ENCODE assay signal across 23 cellular contexts in genomic region chr9:126839301-126839700, GRCh38. TPM values are rescaled to one million over a fixed set of nuclear protein-coding genes. Genes with fewer than 3 reads are reported as not detected.
DNase-seq lines count a peak whose midpoint lies in the region; ATAC-seq and TF ChIP-seq lines count a peak whose summit lies in the region.
"Had no signal": no experiment of that assay in that cellular context is flagged by ENCODE, and none has a peak within 500 bp of the region (broad histone marks: within the 10 kb centered on the region; RNA-seq: fewer than 3 reads in every experiment).

No MANE protein-coding gene starts in this region.

- CTCF ChIA-PET in MCF 10A (lab: Yijun Ruan, JAX), result no interaction called here

- H3K27me3 ChIP-seq in breast epithelium, result no peaks in the 10 kb centered on the region
- no peaks in the 10 kb centered on the region for H3K27me3 ChIP-seq in esophagus squamous epithelium

- H3K36me3 ChIP-seq in breast epithelium (no peaks in the 10 kb centered on the region), esophagus squamous epithelium (peaks cover 0 to 48% (median 3%) of the 10 kb centered on the region in 3 donors)

- H3K36me3 Mint-ChIP-seq in MCF 10A (ENCODE audit: insufficient read depth, unreplicated experiment) (peaks cover 63% of the 10 kb centered on the region), progenitor cell of endocrine pancreas (ENCODE audit: insufficient read depth) (peaks cover 10% of the 10 kb centered on the region)

- no TSS peak for BruUV-seq in MCF 10A (replicated peaks; lab: Mats Ljungman, UMichigan)

- H3K4me3 Mint-ChIP-seq in MCF 10A (ENCODE audit: unreplicated experiment) (no peak overlapping the region), progenitor cell of endocrine pancreas (ENCODE audit: low read depth) (no peak overlapping the region)
- H3K4me3 Mint-ChIP-seq: activated CD4-positive, alpha-beta memory T cell treated with anti-CD3 and anti-CD28 coated beads for 36 hours; activated naive CD4-positive, alpha-beta T cell treated with anti-CD3 and anti-CD28 coated beads for 36 hours; B cell had no signal

- peak; percentile 23 for ATAC-seq in HG02885 (IDR thresholded peaks at IDR 0.05; ENCODE audit: poor library complexity, unreplicated experiment)
- ATAC-seq: SK-N-SH treated with all-trans-retinoic acid at 6 μM for 48 hours had no signal

- H3K4me1 Mint-ChIP-seq in MCF 10A (ENCODE audit: insufficient read depth, unreplicated experiment) (peaks cover 28% of the 10 kb centered on the region), progenitor cell of endocrine pancreas (ENCODE audit: low read depth) (peaks cover 22% of the 10 kb centered on the region)

- peaks cover 0 to 7% of the 10 kb centered on the region in 2 donors for H3K4me1 ChIP-seq in breast epithelium
- H3K4me1 ChIP-seq in esophagus squamous epithelium, result peaks cover 6 to 27% (median 11%) of the 10 kb centered on the region in 3 donors

- POLR2A ChIA-PET in MCF 10A (lab: Yijun Ruan, JAX), result interaction anchor here (0.7 to 1.9 kb wide), 5 partner anchors 10 to 33 kb away, joined by 3 to 4 read pairs (median 3); no protein-coding TSS in a partner anchor

- intact Hi-C loops in breast epithelium (cut with DNase I; ENCODE audit: low total_unique reads), result no loop called here
- intact Hi-C loops in MCF 10A (cut with micrococcal nuclease), result no loop called here
- intact Hi-C loops in esophagus squamous epithelium (cut with DNase I), result no loop called here

- H3K4me3 ChIP-seq in breast epithelium (no peak overlapping the region), esophagus squamous epithelium (no peak overlapping the region)
- H3K4me3 ChIP-seq: lung, psoas muscle had no signal

- TF ChIP-seq CTCF in breast epithelium (IDR thresholded peaks at IDR 0.05) (no peak), MCF 10A (IDR thresholded peaks at IDR 0.05; ENCODE audit: unreplicated experiment) (no peak), progenitor cell of endocrine pancreas (IDR thresholded peaks at IDR 0.05; ENCODE audit: unreplicated experiment) (no peak), esophagus squamous epithelium (IDR thresholded peaks at IDR 0.05) (no peak)

- H3K27ac Mint-ChIP-seq in MCF 10A (ENCODE audit: low read depth, unreplicated experiment) (no peak overlapping the region), progenitor cell of endocrine pancreas (no peak overlapping the region)
- H3K27ac Mint-ChIP-seq: activated naive CD4-positive, alpha-beta T cell treated with anti-CD3 and anti-CD28 coated beads for 36 hours; B cell had no signal

- H3K27ac ChIP-seq in breast epithelium, result peak overlapping the region; percentile 74 to 83
- H3K27ac ChIP-seq in cingulate gyrus (ENCODE audit: low read depth, low read length), result peak overlapping the region; percentile 35
- peak overlapping the region; percentile 60 for H3K27ac ChIP-seq in substantia nigra (ENCODE audit: low read depth, low read length, poor library complexity, severe bottlenecking)
- H3K27ac ChIP-seq in esophagus squamous epithelium, result no peak overlapping the region
- H3K27ac ChIP-seq: KMS-11, psoas muscle had no signal

- 84 to 86% methylated on average over 2 to 7 of the region's 8 CpGs for WGBS in esophagus squamous epithelium, 2 donors

- no peaks in the 10 kb centered on the region for H3K27me3 Mint-ChIP-seq in MCF 10A (ENCODE audit: insufficient read depth, unreplicated experiment)
- H3K27me3 Mint-ChIP-seq in progenitor cell of endocrine pancreas, result no peaks in the 10 kb centered on the region
- H3K27me3 Mint-ChIP-seq: activated CD4-positive, alpha-beta memory T cell treated with anti-CD3 and anti-CD28 coated beads for 36 hours; B cell had no signal

- H3K9me3 Mint-ChIP-seq in MCF 10A (ENCODE audit: unreplicated experiment) (no peaks in the 10 kb centered on the region), progenitor cell of endocrine pancreas (ENCODE audit: low read depth) (no peaks in the 10 kb centered on the region)
- H3K9me3 Mint-ChIP-seq: activated CD4-positive, alpha-beta memory T cell treated with anti-CD3 and anti-CD28 coated beads for 36 hours; activated naive CD4-positive, alpha-beta T cell treated with anti-CD3 and anti-CD28 coated beads for 36 hours had no signal

- DNase-seq in breast epithelium (ENCODE audit: low spot score in 2 of 2) (no peak), MCF 10A (ENCODE audit: unreplicated experiment) (no peak), substantia nigra (lab: John Stamatoyannopoulos, UW) (no peak), COLO829 (ENCODE audit: low spot score) (no peak), progenitor cell of endocrine pancreas (ENCODE audit: low spot score, unreplicated experiment) (no peak), esophagus squamous epithelium (lab: John Stamatoyannopoulos, UW) (no peak)
- DNase-seq: activated naive CD4-positive, alpha-beta T cell treated with anti-CD3 and anti-CD28 coated beads for 36 hours; caudate nucleus; HCEC 1CT; kidney; NCI-H1436 treated with DMSO at 0.1 percent for 48 hours; NCI-H2107; NCI-H446 treated with DMSO at 0.1 percent for 48 hours; psoas muscle; stimulated activated CD8-positive, alpha-beta memory T cell treated with anti-CD3 and anti-CD28 coated beads, Interleukin-4, amount 100 ng/mL, for 48 hours; T1000 had no signal

- H3K9me3 ChIP-seq in breast epithelium, result no peaks in the 10 kb centered on the region
- H3K9me3 ChIP-seq in esophagus squamous epithelium, result no peaks in the 10 kb centered on the region
- H3K9me3 ChIP-seq: psoas muscle had no signal

- no peak for TF ChIP-seq POLR2A in breast epithelium (IDR thresholded peaks at IDR 0.05)
- TF ChIP-seq POLR2A in esophagus squamous epithelium (IDR thresholded peaks at IDR 0.05), result no peak

RNA-seq across cellular contexts. Expression of gene ZBTB34, which starts 21.1 kb away (rescaled TPM):
- total RNA-seq in breast epithelium (10 to 100 TPM in 2 of 3 donors, 1 to 10 TPM in 1; 9.2 to 13.9 (median 12.2) TPM), MCF 10A (2022) (4.6 and 6.9 TPM in 2 replicates), progenitor cell of endocrine pancreas (21.5 TPM in 2 replicates), esophagus squamous epithelium (1 to 10 TPM; 4.0 to 8.2 (median 4.5) TPM)

RNA-seq across cellular contexts. Expression of gene ZBTB43, which starts 34.5 kb away (rescaled TPM):
- 10 to 100 TPM; 10.9 to 20.6 (median 13.1) TPM for total RNA-seq in breast epithelium
- total RNA-seq in MCF 10A (2022), result 32.4 and 44.2 TPM in 2 replicates
- total RNA-seq in progenitor cell of endocrine pancreas, result 16.9 and 21.8 TPM in 2 replicates
- 10 to 100 TPM in 3 of 4 donors, 1 to 10 TPM in 1; 9.9 to 14.3 (median 12.9) TPM for total RNA-seq in esophagus squamous epithelium

Comparison
In these comparisons a context has a peak if more than half of its experiments do, and no peak if none do; other contexts are left out.
1. H3K27ac ChIP-seq: peak in breast epithelium (2 of 2), cingulate gyrus (single experiment) and substantia nigra (single experiment); none in esophagus squamous epithelium (0 of 4).